8 cellular contexts compared by ENCODE assay signal in genomic region chr19:10270180-10270615, GRCh38. TPM values are rescaled to one million over a fixed set of nuclear protein-coding genes. Genes with fewer than 3 reads are reported as not detected.
DNase-seq lines count a peak whose midpoint lies in the region; ATAC-seq and TF ChIP-seq lines count a peak whose summit lies in the region.

No MANE protein-coding gene starts in this region.

- peak overlapping the region; percentile 93 for H3K27ac Mint-ChIP-seq in stimulated activated naive CD8-positive, alpha-beta T cell treated with anti-CD3 and anti-CD28 coated beads, Interleukin-15, Interleukin-2, amounts not matched to agents 100 ng/mL and 50 ng/mL, for 24 hours

- peak; percentile 55 to 70 for DNase-seq in activated CD4-positive, alpha-beta T cell treated with anti-CD3 and anti-CD28 coated beads for 4 hours
- DNase-seq in foreskin keratinocyte (no peak), NCI-H510A treated with DMSO at 0.1 percent for 48 hours (lab: John Stamatoyannopoulos, UW) (no peak)

- H3K36me3 Mint-ChIP-seq in stimulated activated naive CD8-positive, alpha-beta T cell treated with anti-CD3 and anti-CD28 coated beads, Interleukin-15, Interleukin-2, amounts not matched to agents 100 ng/mL and 50 ng/mL, for 24 hours (ENCODE audit: low read depth): peaks cover 19% of the 10 kb centered on the region

- H3K4me3 Mint-ChIP-seq in stimulated activated naive CD8-positive, alpha-beta T cell treated with anti-CD3 and anti-CD28 coated beads, Interleukin-15, Interleukin-2, amounts not matched to agents 100 ng/mL and 50 ng/mL, for 24 hours: peak overlapping the region; percentile 86

- H3K4me1 ChIP-seq in HUES64 (ENCODE audit: insufficient read depth, low read length): no peaks in the 10 kb centered on the region
- peaks cover 11 to 19% of the 10 kb centered on the region in 2 donors for H3K4me1 ChIP-seq in duodenal mucosa (ENCODE audit: control insufficient read depth in 1 of 2, insufficient read depth in 2 of 2, low read length in 2 of 2)
- H3K4me1 ChIP-seq in mononuclear cell (ENCODE audit: insufficient read depth, low read length): peaks cover 35% of the 10 kb centered on the region
- no peaks in the 10 kb centered on the region for H3K4me1 ChIP-seq in foreskin keratinocyte

- H3K27me3 Mint-ChIP-seq in stimulated activated naive CD8-positive, alpha-beta T cell treated with anti-CD3 and anti-CD28 coated beads, Interleukin-15, Interleukin-2, amounts not matched to agents 100 ng/mL and 50 ng/mL, for 24 hours: no peaks in the 10 kb centered on the region

- H3K27ac ChIP-seq in HUES64 (ENCODE audit: low read depth, low read length): no peak overlapping the region
- peak overlapping the region; percentile 83 for H3K27ac ChIP-seq in duodenal mucosa (ENCODE audit: low read depth, low read length)
- H3K27ac ChIP-seq in foreskin keratinocyte: no peak overlapping the region

- 8% methylated on average over 37 of the region's 37 CpGs for WGBS in HUES64

- H3K36me3 ChIP-seq in HUES64 (ENCODE audit: insufficient read depth, low read length): no peaks in the 10 kb centered on the region
- peaks cover 0 to 4% of the 10 kb centered on the region in 2 donors for H3K36me3 ChIP-seq in duodenal mucosa (ENCODE audit: control insufficient read depth in 1 of 2, insufficient read depth in 2 of 2, low read length in 2 of 2)

- H3K27me3 ChIP-seq in HUES64 (ENCODE audit: insufficient read depth, low read length) (peaks cover 45% of the 10 kb centered on the region), duodenal mucosa (ENCODE audit: control insufficient read depth in 1 of 2, insufficient read depth in 2 of 2, low read length in 2 of 2) (peaks cover 9 to 16% of the 10 kb centered on the region in 2 donors), mononuclear cell (ENCODE audit: insufficient read depth, low read length) (no peaks in the 10 kb centered on the region), foreskin keratinocyte (peaks cover 31% of the 10 kb centered on the region)

- H3K4me1 Mint-ChIP-seq in stimulated activated naive CD8-positive, alpha-beta T cell treated with anti-CD3 and anti-CD28 coated beads, Interleukin-15, Interleukin-2, amounts not matched to agents 100 ng/mL and 50 ng/mL, for 24 hours (ENCODE audit: low read depth): peaks cover 45% of the 10 kb centered on the region

- peak; percentile 32 for ATAC-seq in GM18909 (IDR thresholded peaks at IDR 0.05; ENCODE audit: poor library complexity, unreplicated experiment)
- ATAC-seq in foreskin keratinocyte: no peak

- H3K9me3 ChIP-seq in HUES64 (ENCODE audit: insufficient read depth, low read depth, low read length) (no peaks in the 10 kb centered on the region), duodenal mucosa (ENCODE audit: control insufficient read depth in 1 of 2, low read length in 2 of 2) (no peaks in the 10 kb centered on the region), mononuclear cell (ENCODE audit: low read depth, low read length) (no peaks in the 10 kb centered on the region)

- H3K9ac ChIP-seq in HUES64 (ENCODE audit: low read depth, low read length): peak overlapping the region; percentile 7; the same call in 1 of the 2 replicates
- peak overlapping the region; percentile 44 to 57 for H3K9ac ChIP-seq in duodenal mucosa (ENCODE audit: low read depth in 1 of 2, low read length in 2 of 2)

- TF ChIP-seq CTCF in foreskin keratinocyte (conservative IDR thresholded peaks at IDR 0.05): no peak

- H3K9me3 Mint-ChIP-seq in stimulated activated naive CD8-positive, alpha-beta T cell treated with anti-CD3 and anti-CD28 coated beads, Interleukin-15, Interleukin-2, amounts not matched to agents 100 ng/mL and 50 ng/mL, for 24 hours: no peaks in the 10 kb centered on the region

- peak overlapping the region; percentile 49 for H3K4me3 ChIP-seq in HUES64 (ENCODE audit: low read length)
- peak overlapping the region; percentile 60 to 71 for H3K4me3 ChIP-seq in duodenal mucosa (ENCODE audit: low read depth in 1 of 2, low read length in 2 of 2)
- peak overlapping the region; percentile 46 for H3K4me3 ChIP-seq in mononuclear cell (ENCODE audit: low read length)

RNA-seq across cellular contexts. Expression of gene ICAM1, which starts 0.7 kb away (rescaled TPM):
- polyA plus RNA-seq in HUES64 (2013, experiment 1 of 2): 2.7 TPM
- 5.2 TPM for polyA plus RNA-seq in HUES64 (2013, experiment 2 of 2)
- 170 TPM for total RNA-seq in mononuclear cell
- total RNA-seq in foreskin keratinocyte: 0.71 and 1.7 TPM in 2 replicates
- polyA plus RNA-seq in foreskin keratinocyte: 0.56 and 1.3 TPM in 2 replicates

RNA-seq across cellular contexts. Expression of gene ICAM4, which starts 16.6 kb away (rescaled TPM):
- polyA plus RNA-seq in HUES64 (2013, experiment 1 of 2): 0.75 TPM
- 0.44 TPM for polyA plus RNA-seq in HUES64 (2013, experiment 2 of 2)
- total RNA-seq in mononuclear cell (7.9 TPM), foreskin keratinocyte (0.49 and 0.71 TPM in 2 replicates)
- polyA plus RNA-seq in foreskin keratinocyte: 0.51 and 1.8 TPM in 2 replicates

RNA-seq across cellular contexts. Expression of gene MRPL4, which starts 18.2 kb away (rescaled TPM):
- 63.1 TPM for polyA plus RNA-seq in HUES64 (2013, experiment 1 of 2)
- 57.9 TPM for polyA plus RNA-seq in HUES64 (2013, experiment 2 of 2)
- total RNA-seq in mononuclear cell: 14.9 TPM
- total RNA-seq in foreskin keratinocyte: 80.3 and 94.6 TPM in 2 replicates
- 123 and 127 TPM in 2 replicates for polyA plus RNA-seq in foreskin keratinocyte

RNA-seq across cellular contexts. Expression of gene ICAM5, which starts 19.6 kb away (rescaled TPM):
- polyA plus RNA-seq in HUES64 (2013, experiment 1 of 2): 0.45 TPM
- polyA plus RNA-seq in HUES64 (2013, experiment 2 of 2): 0.44 TPM
- total RNA-seq in mononuclear cell: 0.42 TPM
- 2.5 and 3.8 TPM in 2 replicates for total RNA-seq in foreskin keratinocyte
- polyA plus RNA-seq in foreskin keratinocyte: 1.4 and 2.2 TPM in 2 replicates

RNA-seq across cellular contexts. Expression of gene S1PR2, which starts 39.1 kb away (rescaled TPM):
- polyA plus RNA-seq in HUES64 (2013, experiment 1 of 2): 6.9 TPM
- polyA plus RNA-seq in HUES64 (2013, experiment 2 of 2): 9.1 TPM
- 5.6 TPM for total RNA-seq in mononuclear cell
- 3.4 and 4.7 TPM in 2 replicates for total RNA-seq in foreskin keratinocyte
- polyA plus RNA-seq in foreskin keratinocyte: 2.2 and 2.5 TPM in 2 replicates

Comparison
In these comparisons a context has a peak if more than half of its experiments do, and no peak if none do; other contexts are left out.
1. DNase-seq: peak in activated CD4-positive, alpha-beta T cell treated with anti-CD3 and anti-CD28 coated beads for 4 hours (2 of 2); none in foreskin keratinocyte (0 of 2) and NCI-H510A treated with DMSO at 0.1 percent for 48 hours (single experiment).
2. RNA of gene ICAM1, which starts 0.7 kb away (total RNA-seq): 170 TPM in mononuclear cell (single experiment); 0.71 to 1.7 TPM in foreskin keratinocyte; every median in the first group is over 10 times any median in the second.
3. Peak in every context shown above with its lines, with median percentiles within 50 percentile points of each other: H3K4me3 ChIP-seq.